In the genomic region with DNA sequence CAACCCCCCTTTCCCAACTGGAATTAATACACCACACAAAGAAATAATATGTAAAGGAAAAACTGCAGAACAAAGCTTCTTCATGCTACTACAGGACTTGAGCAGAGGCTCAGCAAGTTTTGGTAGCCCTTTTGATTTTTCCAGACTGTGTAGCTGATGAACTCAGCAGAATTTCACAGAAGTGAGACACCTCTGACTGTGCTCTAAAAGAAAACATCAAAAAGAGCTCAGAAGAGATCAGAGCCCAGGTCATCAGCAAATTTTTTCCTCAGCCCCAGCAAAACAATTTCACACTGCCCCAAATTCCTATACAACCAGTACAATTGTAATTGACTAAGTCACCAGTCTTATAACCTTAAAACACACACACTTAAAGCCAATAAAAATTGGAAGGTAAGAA, we compare ENCODE assay signal across 1 cellular context.
TF ChIP-seq lines count a peak whose summit lies in the region.

No MANE protein-coding gene starts in this region.

TF ChIP-seq in GM23338, 12 proteins besides CTCF, POLR2A, EP300 and RAD21:
- TF ChIP-seq, protein P1, sequence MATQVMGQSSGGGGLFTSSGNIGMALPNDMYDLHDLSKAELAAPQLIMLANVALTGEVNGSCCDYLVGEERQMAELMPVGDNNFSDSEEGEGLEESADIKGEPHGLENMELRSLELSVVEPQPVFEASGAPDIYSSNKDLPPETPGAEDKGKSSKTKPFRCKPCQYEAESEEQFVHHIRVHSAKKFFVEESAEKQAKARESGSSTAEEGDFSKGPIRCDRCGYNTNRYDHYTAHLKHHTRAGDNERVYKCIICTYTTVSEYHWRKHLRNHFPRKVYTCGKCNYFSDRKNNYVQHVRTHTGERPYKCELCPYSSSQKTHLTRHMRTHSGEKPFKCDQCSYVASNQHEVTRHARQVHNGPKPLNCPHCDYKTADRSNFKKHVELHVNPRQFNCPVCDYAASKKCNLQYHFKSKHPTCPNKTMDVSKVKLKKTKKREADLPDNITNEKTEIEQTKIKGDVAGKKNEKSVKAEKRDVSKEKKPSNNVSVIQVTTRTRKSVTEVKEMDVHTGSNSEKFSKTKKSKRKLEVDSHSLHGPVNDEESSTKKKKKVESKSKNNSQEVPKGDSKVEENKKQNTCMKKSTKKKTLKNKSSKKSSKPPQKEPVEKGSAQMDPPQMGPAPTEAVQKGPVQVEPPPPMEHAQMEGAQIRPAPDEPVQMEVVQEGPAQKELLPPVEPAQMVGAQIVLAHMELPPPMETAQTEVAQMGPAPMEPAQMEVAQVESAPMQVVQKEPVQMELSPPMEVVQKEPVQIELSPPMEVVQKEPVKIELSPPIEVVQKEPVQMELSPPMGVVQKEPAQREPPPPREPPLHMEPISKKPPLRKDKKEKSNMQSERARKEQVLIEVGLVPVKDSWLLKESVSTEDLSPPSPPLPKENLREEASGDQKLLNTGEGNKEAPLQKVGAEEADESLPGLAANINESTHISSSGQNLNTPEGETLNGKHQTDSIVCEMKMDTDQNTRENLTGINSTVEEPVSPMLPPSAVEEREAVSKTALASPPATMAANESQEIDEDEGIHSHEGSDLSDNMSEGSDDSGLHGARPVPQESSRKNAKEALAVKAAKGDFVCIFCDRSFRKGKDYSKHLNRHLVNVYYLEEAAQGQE (IDR thresholded peaks at IDR 0.05; ENCODE audit: unreplicated experiment): no peak
- no peak for TF ChIP-seq ZNF331 (CRISPR knock-in tag; IDR thresholded peaks at IDR 0.05; ENCODE audit: low read depth)
- no peak for TF ChIP-seq ETS1 (IDR thresholded peaks at IDR 0.05)
- no peak for TF ChIP-seq ZNF114 (CRISPR knock-in tag; IDR thresholded peaks at IDR 0.05)
- no peak for TF ChIP-seq STAT1 (IDR thresholded peaks at IDR 0.05; ENCODE audit: unreplicated experiment)
- no peak for TF ChIP-seq ZNF462 (CRISPR knock-in tag; IDR thresholded peaks at IDR 0.05)
- TF ChIP-seq JUNB (IDR thresholded peaks at IDR 0.05; ENCODE audit: unreplicated experiment): no peak
- no peak for TF ChIP-seq CREB1 (CRISPR knock-in tag; IDR thresholded peaks at IDR 0.05; ENCODE audit: low read depth)
- TF ChIP-seq POLR2AphosphoS5 (IDR thresholded peaks at IDR 0.05; ENCODE audit: low read depth): no peak
- TF ChIP-seq NANOG (IDR thresholded peaks at IDR 0.05; ENCODE audit: borderline replicate concordance): no peak
- TF ChIP-seq EZH2 (IDR thresholded peaks at IDR 0.05; ENCODE audit: low read depth, unreplicated experiment): no peak
- no peak for TF ChIP-seq EZH2phosphoT487 (IDR thresholded peaks at IDR 0.05; ENCODE audit: unreplicated experiment)
